Comparison of ENCODE assay signal across 14 cellular contexts in genomic region chr5:82754759-82755158, GRCh38.
DNase-seq lines count a peak whose midpoint lies in the region; ATAC-seq lines count a peak whose summit lies in the region.
"Had no signal": no experiment of that assay in that cellular context is flagged by ENCODE, and none has a peak within 500 bp of the region (broad histone marks: within the 10 kb centered on the region; RNA-seq: fewer than 3 reads in every experiment).

No MANE protein-coding gene starts in this region.

- in situ Hi-C loops in ACHN (cut with HindIII; ENCODE audit: low pct_ligation_motif_present, low pct_unique_long_range_greater_than_20kb, low sequenced_read_pairs) = no loop called here

- DNase-seq in ACHN = no peak
- DNase-seq in cerebellar nuclear complex (lab: John Stamatoyannopoulos, UW) = no peak
- DNase-seq in mesenteric fat pad (ENCODE audit: low spot score) = no peak
- no peak for DNase-seq in RPMI8226
- DNase-seq: activated B cell treated with CpG ODN at 0.5 μM for 24 hours; activated T-cell treated with anti-CD3 and anti-CD28 coated beads, Interleukin-2, amount 50 U/mL, for 48 hours; C1 segment of cervical spinal cord; erythroblast; NCI-H510A treated with DMSO at 0.1 percent for 48 hours; testis had no signal

- ATAC-seq in GM18519 (IDR thresholded peaks at IDR 0.05; ENCODE audit: low FRiP score, unreplicated experiment) (peak; percentile 82), GM21367 (IDR thresholded peaks at IDR 0.05; ENCODE audit: unreplicated experiment) (peak; percentile 94), HG02943 (IDR thresholded peaks at IDR 0.05; ENCODE audit: low read depth, unreplicated experiment) (peak; percentile 90), HG03558 (IDR thresholded peaks at IDR 0.05; ENCODE audit: extremely low read depth, unreplicated experiment) (peak; percentile 94)
